Comparison of ENCODE assay signal across 8 cellular contexts in the genomic region with DNA sequence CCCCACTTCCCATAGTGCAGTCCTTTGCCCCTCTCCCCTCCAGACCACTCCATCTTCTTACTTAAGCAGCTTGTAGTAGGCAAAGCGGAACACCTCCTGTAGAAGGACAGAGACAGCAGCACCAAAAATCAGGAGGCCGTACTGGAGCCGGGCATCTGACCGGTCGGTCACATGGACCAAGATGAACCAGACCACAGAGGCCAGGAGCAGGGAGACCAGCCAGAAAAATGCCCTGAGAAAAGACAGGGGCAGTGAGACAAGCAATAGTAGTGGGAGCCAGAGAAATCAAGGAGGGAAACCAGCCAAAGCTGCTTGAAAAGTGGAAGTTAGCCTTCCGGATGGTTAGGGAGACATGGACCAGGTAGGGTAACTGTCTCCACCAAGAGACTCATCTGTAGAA. TPM values are rescaled to one million over a fixed set of nuclear protein-coding genes. Genes with fewer than 3 reads are reported as not detected.
DNase-seq lines count a peak whose midpoint lies in the region; ATAC-seq, FAIRE-seq and TF ChIP-seq lines count a peak whose summit lies in the region.

No MANE protein-coding gene starts in this region.

- DNase-seq in T-helper 1 cell (no peak), adipocyte (ENCODE audit: low read depth) (no peak), kidney (no peak), retina (no peak), D721Med (ENCODE audit: insufficient read length, low spot score) (no peak)

- H3K4me1 ChIP-seq in adipocyte (ENCODE audit: control insufficient read depth, insufficient read depth, low read length) (peaks cover 26% of the 10 kb centered on the region), kidney (ENCODE audit: control insufficient read depth in 1 of 2, insufficient read depth in 1 of 2, low read depth in 1 of 2, low read length in 2 of 2) (peaks cover 9 to 14% of the 10 kb centered on the region in 2 donors), subcutaneous abdominal adipose tissue (ENCODE audit: control insufficient read depth in 5 of 5, insufficient read depth in 5 of 5, low read length in 5 of 5) (peaks cover 19 to 39% (median 36%) of the 10 kb centered on the region in 5 donors)

- H3K27ac Mint-ChIP-seq in T-helper 1 cell treated with Interleukin-12 subunit alpha and Interleukin-12 subunit beta and Interleukin-4 antibody, amounts not matched to agents 30 μg/mL and 1 μg/mL, for 36 hours, result peak overlapping the region; percentile 98

- H3K4me3 Mint-ChIP-seq in T-helper 1 cell treated with Interleukin-12 subunit alpha and Interleukin-12 subunit beta and Interleukin-4 antibody, amounts not matched to agents 30 μg/mL and 1 μg/mL, for 36 hours, result peak overlapping the region; percentile 93

- H3K9me3 ChIP-seq in adipocyte (ENCODE audit: control insufficient read depth, low read length) (no peaks in the 10 kb centered on the region), kidney (ENCODE audit: control insufficient read depth in 1 of 2, low read length in 2 of 2) (no peaks in the 10 kb centered on the region), subcutaneous abdominal adipose tissue (ENCODE audit: control insufficient read depth in 5 of 5, low read length in 5 of 5) (no peaks in the 10 kb centered on the region)

- H3K9ac ChIP-seq in adipocyte (ENCODE audit: low read length), result peak overlapping the region; percentile 97
- H3K9ac ChIP-seq in kidney (ENCODE audit: low read length in 2 of 2), result peak overlapping the region; percentile 93 to 94
- H3K9ac ChIP-seq in subcutaneous abdominal adipose tissue (ENCODE audit: low read length in 5 of 5), result peak overlapping the region; percentile 94 to 99 (median 97)

- H3K27me3 ChIP-seq in adipocyte (replicated peaks; ENCODE audit: control insufficient read depth, insufficient read depth, low read length) (no peaks in the 10 kb centered on the region), subcutaneous abdominal adipose tissue (ENCODE audit: control insufficient read depth in 5 of 5, insufficient read depth in 4 of 5, low read length in 5 of 5) (no peaks in the 10 kb centered on the region)

- H3K4me1 Mint-ChIP-seq in T-helper 1 cell treated with Interleukin-12 subunit alpha and Interleukin-12 subunit beta and Interleukin-4 antibody, amounts not matched to agents 30 μg/mL and 1 μg/mL, for 36 hours (ENCODE audit: low read depth), result peaks cover 25% of the 10 kb centered on the region

- no peak for TF ChIP-seq CTCF in kidney (IDR thresholded peaks at IDR 0.05; ENCODE audit: borderline replicate concordance, extremely low read depth, insufficient read depth)
- no peak for TF ChIP-seq CTCF in D721Med (IDR thresholded peaks at IDR 0.05; ENCODE audit: insufficient read depth, missing control alignments)

- intact Hi-C loops in kidney (cut with DNase I), result no loop called here

- ATAC-seq in GM19397 (IDR thresholded peaks at IDR 0.05; ENCODE audit: unreplicated experiment), result no peak

- H3K27me3 Mint-ChIP-seq in T-helper 1 cell treated with Interleukin-12 subunit alpha and Interleukin-12 subunit beta and Interleukin-4 antibody, amounts not matched to agents 30 μg/mL and 1 μg/mL, for 36 hours (ENCODE audit: low read depth), result no peaks in the 10 kb centered on the region

- no peaks in the 10 kb centered on the region for H3K9me3 Mint-ChIP-seq in T-helper 1 cell treated with Interleukin-12 subunit alpha and Interleukin-12 subunit beta and Interleukin-4 antibody, amounts not matched to agents 30 μg/mL and 1 μg/mL, for 36 hours

- H3K36me3 Mint-ChIP-seq in T-helper 1 cell treated with Interleukin-12 subunit alpha and Interleukin-12 subunit beta and Interleukin-4 antibody, amounts not matched to agents 30 μg/mL and 1 μg/mL, for 36 hours (ENCODE audit: low read depth), result peaks cover 34% of the 10 kb centered on the region

- FAIRE-seq in kidney (lab: Jason Lieb, UNC), result no peak
- no peak for FAIRE-seq in D721Med (lab: Jason Lieb, UNC)

- H3K36me3 ChIP-seq in adipocyte (ENCODE audit: control insufficient read depth, insufficient read depth, low read length, severe bottlenecking) (peaks cover 27% of the 10 kb centered on the region), kidney (ENCODE audit: control insufficient read depth in 1 of 2, insufficient read depth in 2 of 2, low read length in 2 of 2) (peaks cover 16 to 25% of the 10 kb centered on the region in 2 donors), subcutaneous abdominal adipose tissue (ENCODE audit: control insufficient read depth in 5 of 5, insufficient read depth in 5 of 5, low read length in 5 of 5) (peaks cover 5 to 36% (median 32%) of the 10 kb centered on the region in 5 donors)

- H3K27ac ChIP-seq in kidney (ENCODE audit: low read depth in 2 of 2, low read length in 2 of 2) (peak overlapping the region; percentile 93), subcutaneous abdominal adipose tissue (ENCODE audit: low read depth, low read length) (peak overlapping the region; percentile 93)

- H3K4me3 ChIP-seq in adipocyte (ENCODE audit: low read length), result peak overlapping the region; percentile 99
- peak overlapping the region; percentile 75 to 76 for H3K4me3 ChIP-seq in kidney (ENCODE audit: low read length in 2 of 2)
- peak overlapping the region; percentile 71 to 98 (median 94) for H3K4me3 ChIP-seq in subcutaneous abdominal adipose tissue (ENCODE audit: low read depth in 1 of 5, low read length in 5 of 5)

RNA-seq across cellular contexts. Expression of gene APH1A, which starts 0.9 kb away (rescaled TPM):
- total RNA-seq in kidney, result 147 TPM
- polyA plus RNA-seq in kidney (ENCODE audit: insufficient read depth, low read depth, low replicate concordance), result 116 TPM

RNA-seq across cellular contexts. Expression of gene C1orf54, which starts 4.7 kb away (rescaled TPM):
- 17.1 TPM for total RNA-seq in kidney
- polyA plus RNA-seq in kidney (ENCODE audit: insufficient read depth, low read depth, low replicate concordance), result 67.2 TPM

RNA-seq across cellular contexts. Expression of gene CA14, which starts 10.3 kb away (rescaled TPM):
- 0.35 TPM for total RNA-seq in kidney
- polyA plus RNA-seq in kidney (ENCODE audit: insufficient read depth, low read depth, low replicate concordance), result 0.41 TPM

RNA-seq across cellular contexts. Expression of gene CIART, which starts 14.5 kb away (rescaled TPM):
- 8.8 TPM for total RNA-seq in kidney
- polyA plus RNA-seq in kidney (ENCODE audit: insufficient read depth, low read depth, low replicate concordance), result 9.1 TPM

RNA-seq across cellular contexts. Expression of gene MRPS21, which starts 25.8 kb away (rescaled TPM):
- 71.7 TPM for total RNA-seq in kidney
- 134 TPM for polyA plus RNA-seq in kidney (ENCODE audit: insufficient read depth, low read depth, low replicate concordance)
